Comparison of ENCODE assay signal across 21 cellular contexts in genomic region chr3:110493752-110494151, GRCh38.
DNase-seq lines count a peak whose midpoint lies in the region; ATAC-seq and TF ChIP-seq lines count a peak whose summit lies in the region.
"Had no signal": no experiment of that assay in that cellular context is flagged by ENCODE, and none has a peak within 500 bp of the region (broad histone marks: within the 10 kb centered on the region; RNA-seq: fewer than 3 reads in every experiment).

No MANE protein-coding gene starts in this region.

- TF ChIP-seq CTCF in HCT116 (IDR thresholded peaks at IDR 0.05 in 2 of 3, conservative IDR thresholded peaks at IDR 0.05 in 1 of 3; ENCODE audit: borderline replicate concordance in 1 of 3, insufficient read depth in 1 of 3, low read depth in 2 of 3, low read length in 2 of 3) (no peak), OCI-LY3 (IDR thresholded peaks at IDR 0.05; ENCODE audit: low read depth, low read length) (no peak)

- H4K20me1 ChIP-seq in HCT116 (ENCODE audit: insufficient read depth) (no peaks in the 10 kb centered on the region), OCI-LY3 (ENCODE audit: insufficient read depth, low read length) (no peaks in the 10 kb centered on the region)

- H3K9me3 ChIP-seq in HCT116 (ENCODE audit: control insufficient read depth in 1 of 2, insufficient read depth in 1 of 2, low read depth in 1 of 2, low read length in 2 of 2) (no peaks in the 10 kb centered on the region), OCI-LY3 (ENCODE audit: insufficient read depth, low read length) (no peaks in the 10 kb centered on the region)
- H3K9me3 ChIP-seq: SJSA1 had no signal

- H3K4me3 ChIP-seq in HCT116 (replicated peaks in 1 of 2; ENCODE audit: low read depth in 1 of 2, low read length in 2 of 2) (no peak overlapping the region), OCI-LY3 (ENCODE audit: low read length) (no peak overlapping the region)
- H3K4me3 ChIP-seq: SJSA1 had no signal

- RAD21 ChIA-PET in HCT116 (lab: Charles Lee; ENCODE audit: low non-redundant PET in 1 of 2, low total read pairs in 2 of 2, uncharacterized antibody in 2 of 2, unreplicated experiment in 2 of 2), result no interaction called here

- H3K27me3 ChIP-seq in HCT116 (ENCODE audit: insufficient read depth, low read length) (no peaks in the 10 kb centered on the region), OCI-LY3 (ENCODE audit: low read depth, low read length) (no peaks in the 10 kb centered on the region)
- H3K27me3 ChIP-seq: SJSA1 had no signal

- intact Hi-C loops in HCT116 (cut with micrococcal nuclease), result no loop called here

- no TSS peak for BruUV-seq in HCT116 (replicated peaks; lab: Mats Ljungman, UMichigan)

- no peaks in the 10 kb centered on the region for H3K79me2 ChIP-seq in HCT116 (ENCODE audit: insufficient read depth, low read length)
- no peaks in the 10 kb centered on the region for H3K79me2 ChIP-seq in OCI-LY3 (ENCODE audit: low read length)

- no peaks in the 10 kb centered on the region for H3K9me2 ChIP-seq in HCT116 (ENCODE audit: insufficient read depth)

- H3K9ac ChIP-seq in HCT116 (ENCODE audit: low read length), result no peak overlapping the region
- no peak overlapping the region for H3K9ac ChIP-seq in OCI-LY3 (ENCODE audit: low read length)

- DNase-seq in HCT116 (ENCODE audit: low read depth, low spot score), result no peak
- DNase-seq in NCI-H2107 (lab: John Stamatoyannopoulos, UW), result no peak
- no peak for DNase-seq in stimulated activated CD8-positive, alpha-beta memory T cell treated with anti-CD3 and anti-CD28 coated beads, Interleukin-4, amount 100 ng/mL, for 48 hours
- DNase-seq: CD4-positive, CD25-positive, alpha-beta regulatory T cell; DMS79; KBM-7; NCI-H1092 treated with DMSO at 0.1 percent for 48 hours; NCI-H1436 treated with DMSO at 0.1 percent for 48 hours; NCI-H1930; NCI-H226; NCI-H524; NCI-H82; T-helper 9 cell had no signal

- H3K4me1 ChIP-seq in HCT116 (ENCODE audit: control insufficient read depth in 1 of 2, insufficient read depth in 2 of 2, low read length in 2 of 2), result no peaks in the 10 kb centered on the region
- peaks cover 33% of the 10 kb centered on the region for H3K4me1 ChIP-seq in OCI-LY3 (ENCODE audit: low read length)
- H3K4me1 ChIP-seq: SJSA1 had no signal

- TF ChIP-seq RAD21 in HCT116 (IDR thresholded peaks at IDR 0.05; ENCODE audit: low read depth), result no peak

- TF ChIP-seq POLR2A in HCT116 (IDR thresholded peaks at IDR 0.05; ENCODE audit: borderline replicate concordance, extremely low read depth, insufficient read depth, insufficient read length), result no peak

- peak; percentile 53 for ATAC-seq in GM18907 (IDR thresholded peaks at IDR 0.05; ENCODE audit: unreplicated experiment)
- ATAC-seq in HCT116, result no peak
- ATAC-seq in HG02938 (IDR thresholded peaks at IDR 0.05; ENCODE audit: unreplicated experiment), result no peak
- ATAC-seq in GM19328 (IDR thresholded peaks at IDR 0.05; ENCODE audit: unreplicated experiment), result no peak
- ATAC-seq: HepG2, Right ventricle myocardium inferior had no signal

- no peak overlapping the region for H3K27ac ChIP-seq in HCT116 (ENCODE audit: low read depth, low read length)
- H3K27ac ChIP-seq in OCI-LY3 (ENCODE audit: low read length), result peak overlapping the region; percentile 16; the same call in 1 of the 2 replicates
- H3K27ac ChIP-seq: HL-60, SJSA1 had no signal

- CTCF ChIA-PET in HCT116 (lab: Charles Lee), result no interaction called here

- POLR2A ChIA-PET in HCT116 (lab: Charles Lee), result no interaction called here

- H2AFZ ChIP-seq in HCT116 (ENCODE audit: low read depth, low read length, poor library complexity, severe bottlenecking) (peak overlapping the region; percentile 48), OCI-LY3 (ENCODE audit: low read depth, low read length) (no peak overlapping the region)

- H3K36me3 ChIP-seq in HCT116 (ENCODE audit: control insufficient read depth in 1 of 2, insufficient read depth in 2 of 2, low read length in 2 of 2) (no peaks in the 10 kb centered on the region), OCI-LY3 (replicated peaks; ENCODE audit: low read depth, low read length) (no peaks in the 10 kb centered on the region)
- H3K36me3 ChIP-seq: SJSA1 had no signal

- H3K4me2 ChIP-seq in HCT116 (ENCODE audit: low read length) (no peak overlapping the region), OCI-LY3 (ENCODE audit: low read length) (no peak overlapping the region; the same call in 1 of the 2 replicates)

TF ChIP-seq in HCT116, 20 proteins besides CTCF, POLR2A, EP300 and RAD21:
- no peak for TF ChIP-seq CEBPB (IDR thresholded peaks at IDR 0.05; ENCODE audit: low read depth)
- no peak for TF ChIP-seq YY1 (IDR thresholded peaks at IDR 0.05; ENCODE audit: extremely low read depth, insufficient replicate concordance, low read depth, low read length)
- TF ChIP-seq EGR1 (IDR thresholded peaks at IDR 0.05; ENCODE audit: low read depth), result no peak
- no peak for TF ChIP-seq SP1 (IDR thresholded peaks at IDR 0.05; ENCODE audit: low read depth)
- no peak for TF ChIP-seq ZNF274 (IDR thresholded peaks at IDR 0.05; ENCODE audit: low read depth, low read length)
- TF ChIP-seq FOSL1 (IDR thresholded peaks at IDR 0.05; ENCODE audit: low read depth), result no peak
- no peak for TF ChIP-seq CBX3 (IDR thresholded peaks at IDR 0.05; ENCODE audit: low read depth)
- no peak for TF ChIP-seq ELF1 (IDR thresholded peaks at IDR 0.05; ENCODE audit: borderline replicate concordance, low read depth)
- no peak for TF ChIP-seq POLR2AphosphoS5 (IDR thresholded peaks at IDR 0.05; ENCODE audit: low read depth, low read length)
- TF ChIP-seq, protein P1, sequence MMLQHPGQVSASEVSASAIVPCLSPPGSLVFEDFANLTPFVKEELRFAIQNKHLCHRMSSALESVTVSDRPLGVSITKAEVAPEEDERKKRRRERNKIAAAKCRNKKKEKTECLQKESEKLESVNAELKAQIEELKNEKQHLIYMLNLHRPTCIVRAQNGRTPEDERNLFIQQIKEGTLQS (IDR thresholded peaks at IDR 0.05), result no peak
- TF ChIP-seq, protein P2, sequence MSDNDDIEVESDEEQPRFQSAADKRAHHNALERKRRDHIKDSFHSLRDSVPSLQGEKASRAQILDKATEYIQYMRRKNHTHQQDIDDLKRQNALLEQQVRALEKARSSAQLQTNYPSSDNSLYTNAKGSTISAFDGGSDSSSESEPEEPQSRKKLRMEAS (IDR thresholded peaks at IDR 0.05), result no peak
- no peak for TF ChIP-seq SRF (IDR thresholded peaks at IDR 0.05; ENCODE audit: low read depth)
- no peak for TF ChIP-seq REST (IDR thresholded peaks at IDR 0.05; ENCODE audit: low read depth)
- no peak for TF ChIP-seq SIN3A (IDR thresholded peaks at IDR 0.05; ENCODE audit: low read depth)
- no peak for TF ChIP-seq ZBTB33 (IDR thresholded peaks at IDR 0.05; ENCODE audit: extremely low read depth, insufficient replicate concordance, low read length)
